Comparison of ENCODE assay signal across 10 cellular contexts in the genomic region with DNA sequence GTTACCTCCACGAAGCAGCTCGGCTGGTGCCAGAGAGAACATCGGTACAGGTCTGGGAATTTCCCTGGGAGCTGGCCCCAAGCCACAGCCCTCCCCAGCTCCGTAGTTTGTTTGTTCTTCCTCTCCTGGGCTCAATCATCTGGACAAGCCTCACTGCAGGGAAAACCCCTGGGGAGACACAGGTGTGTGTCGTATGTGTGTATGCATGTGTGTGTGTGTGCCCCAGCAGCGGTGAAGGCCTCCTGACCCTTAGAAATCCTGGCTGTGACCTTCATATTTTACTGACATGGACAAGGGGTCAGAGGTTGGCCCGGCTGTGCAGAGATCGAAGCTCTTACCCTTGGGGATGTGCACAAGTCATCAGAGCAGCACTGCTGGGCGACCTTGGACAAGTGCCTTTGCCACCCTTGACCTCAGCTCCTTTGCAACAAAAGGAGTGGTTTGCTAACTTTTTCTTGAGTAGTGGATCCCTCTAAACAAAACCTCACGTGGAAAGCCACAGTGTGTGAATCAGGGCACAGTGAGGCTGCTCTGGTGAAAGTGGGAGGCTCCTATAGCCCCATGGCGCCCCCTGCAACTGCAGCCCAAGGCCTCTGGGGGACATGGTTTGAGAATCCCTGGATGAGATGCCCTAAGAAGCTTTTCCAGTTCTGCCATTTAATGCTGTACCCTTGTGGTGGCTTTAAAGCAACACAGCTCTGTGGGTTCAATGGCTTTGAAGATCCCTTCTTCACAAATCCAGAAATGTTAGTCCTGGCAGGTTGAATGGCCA. TPM values are rescaled to one million over a fixed set of nuclear protein-coding genes. Genes with fewer than 3 reads are reported as not detected.
DNase-seq lines count a peak whose midpoint lies in the region; TF ChIP-seq lines count a peak whose summit lies in the region.
"Had no signal": no experiment of that assay in that cellular context is flagged by ENCODE, and none has a peak within 500 bp of the region (broad histone marks: within the 10 kb centered on the region; RNA-seq: fewer than 3 reads in every experiment).

No MANE protein-coding gene starts in this region.

- no TSS peak for BruUV-seq in A673 (replicated peaks; lab: Mats Ljungman, UMichigan)

- POLR2A ChIA-PET in A673 (lab: Charles Lee; ENCODE audit: low non-redundant PET) = no interaction called here
- POLR2A ChIA-PET in activated CD4-positive, alpha-beta T cell treated with anti-CD3 and anti-CD28 coated beads, Interleukin-2, amount 10 ng/mL, durations not matched to agents 7 days and 5 days (lab: Charles Lee) = no interaction called here

- H3K27ac ChIP-seq in A673 (ENCODE audit: low read depth, low read length, poor library complexity, severe bottlenecking) (no peak overlapping the region), dorsolateral prefrontal cortex (no peak overlapping the region)

- H3K4me3 Mint-ChIP-seq in activated CD4-positive, alpha-beta T cell treated with anti-CD3 and anti-CD28 coated beads, Interleukin-2, amount 10 ng/mL, durations not matched to agents 7 days and 5 days = no peak overlapping the region

- no peaks in the 10 kb centered on the region for H3K9me3 Mint-ChIP-seq in activated CD4-positive, alpha-beta T cell treated with anti-CD3 and anti-CD28 coated beads, Interleukin-2, amount 10 ng/mL, durations not matched to agents 7 days and 5 days

- H3K4me3 ChIP-seq in A673 (ENCODE audit: low read depth, low read length, poor library complexity, severe bottlenecking) (no peak overlapping the region), fibroblast of villous mesenchyme (ENCODE audit: low read depth, low read length) (no peak overlapping the region), dorsolateral prefrontal cortex (no peak overlapping the region)

- H3K9me3 ChIP-seq in A673 (ENCODE audit: low read depth, low read length, poor library complexity, severe bottlenecking) = no peaks in the 10 kb centered on the region

- no peaks in the 10 kb centered on the region for H3K36me3 ChIP-seq in A673 (ENCODE audit: insufficient read depth, low read length, poor library complexity, severe bottlenecking)

- H3K27me3 Mint-ChIP-seq in activated CD4-positive, alpha-beta T cell treated with anti-CD3 and anti-CD28 coated beads, Interleukin-2, amount 10 ng/mL, durations not matched to agents 7 days and 5 days = peaks cover 20% of the 10 kb centered on the region

- H3K27me3 ChIP-seq in A673 (replicated peaks; ENCODE audit: insufficient read depth, low read depth, low read length, poor library complexity) (no peaks in the 10 kb centered on the region), dorsolateral prefrontal cortex (peaks cover 0 to 18% (median 0%) of the 10 kb centered on the region in 45 donors)

- no peaks in the 10 kb centered on the region for H3K36me3 Mint-ChIP-seq in activated CD4-positive, alpha-beta T cell treated with anti-CD3 and anti-CD28 coated beads, Interleukin-2, amount 10 ng/mL, durations not matched to agents 7 days and 5 days (ENCODE audit: low read depth)

- CTCF ChIA-PET in A673 (lab: Charles Lee) = interaction anchor here (0.6 to 1.8 kb wide), 2 partner anchors 147 to 236 kb away, joined by 4 to 5 read pairs; no protein-coding TSS in a partner anchor
- CTCF ChIA-PET in activated CD4-positive, alpha-beta T cell treated with anti-CD3 and anti-CD28 coated beads, Interleukin-2, amount 10 ng/mL, durations not matched to agents 7 days and 5 days (lab: Charles Lee) = interaction anchor here (0.7 to 2.3 kb wide), 9 partner anchors 10 to 432 kb away, joined by 3 to 10 read pairs (median 3); a partner anchor contains a TSS

- H3K27ac Mint-ChIP-seq in activated CD4-positive, alpha-beta T cell treated with anti-CD3 and anti-CD28 coated beads, Interleukin-2, amount 10 ng/mL, durations not matched to agents 7 days and 5 days = no peak overlapping the region

- DNase-seq in A673 (ENCODE audit: low spot score) (peak; percentile 23), NCI-H345 treated with DMSO at 0.1 percent for 48 hours (lab: John Stamatoyannopoulos, UW; ENCODE audit: unreplicated experiment) (peak; percentile 88), fibroblast of villous mesenchyme (ENCODE audit: low read depth) (no peak), H4 (ENCODE audit: low spot score) (no peak), dorsolateral prefrontal cortex (no peak), kidney glomerular epithelial cell (lab: John Stamatoyannopoulos, UW) (no peak)
- DNase-seq in activated CD4-positive, alpha-beta T cell treated with anti-CD3 and anti-CD28 coated beads, Interleukin-2, amount 10 ng/mL, durations not matched to agents 7 days and 5 days = no peak
- DNase-seq: NCI-H1105 treated with DMSO at 0.1 percent for 48 hours had no signal

- peaks cover 14% of the 10 kb centered on the region for H3K4me1 Mint-ChIP-seq in activated CD4-positive, alpha-beta T cell treated with anti-CD3 and anti-CD28 coated beads, Interleukin-2, amount 10 ng/mL, durations not matched to agents 7 days and 5 days

- intact Hi-C loops in A673 (cut with micrococcal nuclease; ENCODE audit: unreplicated experiment) (no loop called here), dorsolateral prefrontal cortex (cut with DNase I) (no loop called here)

- peaks cover under 1% of the 10 kb centered on the region for H3K4me1 ChIP-seq in A673 (ENCODE audit: insufficient read depth, low read length, poor library complexity, severe bottlenecking)

- peak; percentile 25; the same call in 1 of the 2 replicates for TF ChIP-seq CTCF in A673 (conservative IDR thresholded peaks at IDR 0.05; ENCODE audit: low read depth, low read length)
- peak; percentile 52 for TF ChIP-seq CTCF in GM12872 (IDR thresholded peaks at IDR 0.05; ENCODE audit: insufficient read depth, low read depth, low read length)
- TF ChIP-seq CTCF in fibroblast of villous mesenchyme (IDR thresholded peaks at IDR 0.05; ENCODE audit: insufficient read depth, low read depth, low read length) = peak; percentile 19
- TF ChIP-seq CTCF in dorsolateral prefrontal cortex (IDR thresholded peaks at IDR 0.05 in 54 of 56, conservative IDR thresholded peaks at IDR 0.05 in 2 of 56; ENCODE audit: low read depth in 1 of 56, partially characterized antibody in 56 of 56) = peak in 3 of 56 donors; percentile 6 to 13 (median 11)

RNA-seq across cellular contexts. Expression of a gene that starts 12.3 kb away (rescaled TPM):
- total RNA-seq in A673 (2021) (0.24 TPM in 2 replicates), fibroblast of villous mesenchyme (not detected in 2 replicates), dorsolateral prefrontal cortex (under 1 TPM in 15 of 120 experiments, not detected in 105; 0.11 to 0.34 (median 0.24) TPM)
- total RNA-seq in H4 (2014; rRNA removed; shearing (Covaris generic)) = 0.85 and 1.2 TPM in 2 replicates
- not detected for total RNA-seq in activated CD4-positive, alpha-beta T cell treated with anti-CD3 and anti-CD28 coated beads, Interleukin-2, amount 10 ng/mL, durations not matched to agents 7 days and 5 days
- total RNA-seq: activated CD8-positive, alpha-beta memory T cell treated with anti-CD3 and anti-CD28 coated beads for 36 hours had no signal

RNA-seq across cellular contexts. Expression of a gene that starts 31.9 kb away (rescaled TPM):
- total RNA-seq in A673 (2021) (1.4 and 2.0 TPM in 2 replicates), fibroblast of villous mesenchyme (under 0.01 TPM in 1 of 2 replicates, not detected in the other), dorsolateral prefrontal cortex (1 to 10 TPM in 118 of 120 experiments, under 1 TPM in 2; 0.84 to 4.8 (median 2.4) TPM)
- 0.21 and 0.90 TPM in 2 replicates for total RNA-seq in H4 (2014; rRNA removed; shearing (Covaris generic))
- 1 to 10 TPM; 3.2 to 3.4 TPM for total RNA-seq in activated CD4-positive, alpha-beta T cell treated with anti-CD3 and anti-CD28 coated beads, Interleukin-2, amount 10 ng/mL, durations not matched to agents 7 days and 5 days

RNA-seq across cellular contexts. Expression of a gene that starts 43.3 kb away (rescaled TPM):
- total RNA-seq in A673 (2021) (not detected in 2 replicates), fibroblast of villous mesenchyme (under 0.01 TPM in 1 of 2 replicates, not detected in the other), dorsolateral prefrontal cortex (under 1 TPM in 34 of 120 experiments, not detected in 86; 0.06 to 0.53 (median 0.14) TPM)
- total RNA-seq in H4 (2014; rRNA removed; shearing (Covaris generic)) = not detected in 2 replicates
- not detected for total RNA-seq in activated CD4-positive, alpha-beta T cell treated with anti-CD3 and anti-CD28 coated beads, Interleukin-2, amount 10 ng/mL, durations not matched to agents 7 days and 5 days
- total RNA-seq: activated CD8-positive, alpha-beta memory T cell treated with anti-CD3 and anti-CD28 coated beads for 36 hours had no signal

Comparison
In these comparisons a context has a peak if more than half of its experiments do, and no peak if none do; other contexts are left out.
1. DNase-seq: peak in A673 (single experiment) and NCI-H345 treated with DMSO at 0.1 percent for 48 hours (single experiment); none in fibroblast of villous mesenchyme (single experiment), H4 (single experiment), dorsolateral prefrontal cortex (0 of 10), kidney glomerular epithelial cell (single experiment) and activated CD4-positive, alpha-beta T cell treated with anti-CD3 and anti-CD28 coated beads, Interleukin-2, amount 10 ng/mL, durations not matched to agents 7 days and 5 days (single experiment).